Comparison of ENCODE assay signal across 1 cellular context in genomic region chr6:7238526-7238899, GRCh38.
TF ChIP-seq lines count a peak whose summit lies in the region.

No MANE protein-coding gene starts in this region.

TF ChIP-seq in GM12878, 131 proteins besides CTCF, POLR2A, EP300 and RAD21 (continued from another document):
- TF ChIP-seq SIX5 (IDR thresholded peaks at IDR 0.05; ENCODE audit: low read depth, low read length, severe bottlenecking) (no peak), RAD51 (IDR thresholded peaks at IDR 0.05) (no peak), ZNF217 (IDR thresholded peaks at IDR 0.05) (no peak), HSF1 (IDR thresholded peaks at IDR 0.05; ENCODE audit: low read depth, low read length) (no peak), FOXM1 (IDR thresholded peaks at IDR 0.05; ENCODE audit: low read depth, low read length) (no peak), EZH2 (IDR thresholded peaks at IDR 0.05; ENCODE audit: borderline replicate concordance, control insufficient read depth, low read depth, low read length) (no peak), DPF2 (IDR thresholded peaks at IDR 0.05) (no peak)
- TF ChIP-seq, protein P1, sequence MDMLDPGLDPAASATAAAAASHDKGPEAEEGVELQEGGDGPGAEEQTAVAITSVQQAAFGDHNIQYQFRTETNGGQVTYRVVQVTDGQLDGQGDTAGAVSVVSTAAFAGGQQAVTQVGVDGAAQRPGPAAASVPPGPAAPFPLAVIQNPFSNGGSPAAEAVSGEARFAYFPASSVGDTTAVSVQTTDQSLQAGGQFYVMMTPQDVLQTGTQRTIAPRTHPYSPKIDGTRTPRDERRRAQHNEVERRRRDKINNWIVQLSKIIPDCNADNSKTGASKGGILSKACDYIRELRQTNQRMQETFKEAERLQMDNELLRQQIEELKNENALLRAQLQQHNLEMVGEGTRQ (IDR thresholded peaks at IDR 0.05; ENCODE audit: borderline replicate concordance, low read depth, low read length), result no peak
